In genomic region chr9:134135343-134136116, GRCh38 we compare ENCODE assay signal across 1 cellular context.
TF ChIP-seq lines count a peak whose summit lies in the region.

TSS of gene WDR5 (plus strand) at chr9:134136082. CDS start at chr9:134139878, 3,796 bp downstream.

TF ChIP-seq in HepG2, 621 proteins besides CTCF, POLR2A, EP300 and RAD21 (continued from another document and continues in another):
- TF ChIP-seq ARID2 (CRISPR knock-in tag; IDR thresholded peaks at IDR 0.05; ENCODE audit: borderline replicate concordance) (0 out of 2 replicates have a peak, but pooled peaks have one; percentile 52), TEF (CRISPR knock-in tag; IDR thresholded peaks at IDR 0.05) (no peak), IKZF4 (CRISPR knock-in tag; IDR thresholded peaks at IDR 0.05; ENCODE audit: borderline replicate concordance, low read depth, not compliant biosample characterization) (no peak), CREB3 (CRISPR knock-in tag; IDR thresholded peaks at IDR 0.05) (no peak), NCOA2 (CRISPR knock-in tag; IDR thresholded peaks at IDR 0.05) (no peak), AGO1 (IDR thresholded peaks at IDR 0.05; ENCODE audit: low read depth, low read length, poor library complexity, severe bottlenecking) (no peak), KAT8 (CRISPR knock-in tag; IDR thresholded peaks at IDR 0.05) (peak; percentile 68), NFYB (CRISPR knock-in tag; IDR thresholded peaks at IDR 0.05) (0 out of 2 replicates have a peak, but pooled peaks have one; percentile 27), ZNF552 (CRISPR knock-in tag; IDR thresholded peaks at IDR 0.05; ENCODE audit: borderline replicate concordance) (peak; percentile 43; the same call in 1 of the 2 replicates), FOXP1 (IDR thresholded peaks at IDR 0.05) (no peak), FOXP1 (CRISPR knock-in tag; IDR thresholded peaks at IDR 0.05) (no peak), ZFP37 (CRISPR knock-in tag; IDR thresholded peaks at IDR 0.05; ENCODE audit: borderline replicate concordance) (no peak), FOXA1 (IDR thresholded peaks at IDR 0.05) (no peak), FOXA1 (CRISPR knock-in tag; IDR thresholded peaks at IDR 0.05) (no peak), ELF3 (CRISPR knock-in tag; IDR thresholded peaks at IDR 0.05) (peak; percentile 21; the same call in 1 of the 2 replicates), TEAD2 (CRISPR knock-in tag; IDR thresholded peaks at IDR 0.05) (no peak), DMTF1 (CRISPR knock-in tag; IDR thresholded peaks at IDR 0.05) (no peak), CENPBD1 (CRISPR knock-in tag; IDR thresholded peaks at IDR 0.05; ENCODE audit: borderline replicate concordance, low read depth) (no peak), ZNF281 (CRISPR knock-in tag; IDR thresholded peaks at IDR 0.05; ENCODE audit: borderline replicate concordance) (no peak), SNAPC4 (CRISPR knock-in tag; IDR thresholded peaks at IDR 0.05) (peak; percentile 88), ZBTB40 (IDR thresholded peaks at IDR 0.05) (no peak), ZBTB40 (CRISPR knock-in tag; IDR thresholded peaks at IDR 0.05) (peak; percentile 69), TEAD3 (CRISPR knock-in tag; optimal IDR thresholded peaks at IDR 0.05; ENCODE audit: borderline replicate concordance) (peak; percentile 13), SP5 (CRISPR knock-in tag; IDR thresholded peaks at IDR 0.05; ENCODE audit: borderline replicate concordance, low read depth) (no peak), SPEN (CRISPR knock-in tag; IDR thresholded peaks at IDR 0.05; ENCODE audit: low read depth) (no peak), KDM4B (CRISPR knock-in tag; IDR thresholded peaks at IDR 0.05) (no peak), ZNF138 (CRISPR knock-in tag; IDR thresholded peaks at IDR 0.05; ENCODE audit: low read depth) (no peak), CREBL2 (CRISPR knock-in tag; IDR thresholded peaks at IDR 0.05; ENCODE audit: borderline replicate concordance) (no peak), MYNN (CRISPR knock-in tag; IDR thresholded peaks at IDR 0.05; ENCODE audit: low read depth) (no peak), NONO (IDR thresholded peaks at IDR 0.05) (no peak), NONO (CRISPR knock-in tag; conservative IDR thresholded peaks at IDR 0.05) (no peak; the same call in 1 of the 2 replicates), TFDP1 (CRISPR knock-in tag; IDR thresholded peaks at IDR 0.05; ENCODE audit: borderline replicate concordance) (peak; percentile 44; the same call in 1 of the 2 replicates), PLRG1 (conservative IDR thresholded peaks at IDR 0.05) (no peak), ZNF558 (CRISPR knock-in tag; IDR thresholded peaks at IDR 0.05; ENCODE audit: borderline replicate concordance) (no peak), ZBTB21 (CRISPR knock-in tag; IDR thresholded peaks at IDR 0.05) (no peak), SALL2 (CRISPR knock-in tag; IDR thresholded peaks at IDR 0.05) (no peak)
